Comparison of ENCODE assay signal across 8 cellular contexts in genomic region chr1:111948209-111949131, GRCh38. TPM values are rescaled to one million over a fixed set of nuclear protein-coding genes. Genes with fewer than 3 reads are reported as not detected.
DNase-seq lines count a peak whose midpoint lies in the region; ATAC-seq, FAIRE-seq and TF ChIP-seq lines count a peak whose summit lies in the region.

No MANE protein-coding gene starts in this region.

- H3K4me1 ChIP-seq in mucosa of descending colon (ENCODE audit: low read depth) = no peaks in the 10 kb centered on the region

- H3K36me3 ChIP-seq in bronchial epithelial cell (ENCODE audit: control insufficient read depth, insufficient read depth, low read length) = no peaks in the 10 kb centered on the region
- no peaks in the 10 kb centered on the region for H3K36me3 ChIP-seq in mucosa of descending colon (ENCODE audit: low read depth)

- intact Hi-C loops in mucosa of descending colon (cut with DNase I, micrococcal nuclease) = no loop called here

- H3K9me3 ChIP-seq in mucosa of descending colon = no peaks in the 10 kb centered on the region

- H3K27me3 ChIP-seq in bronchial epithelial cell (ENCODE audit: control insufficient read depth, insufficient read depth, low read length) = no peaks in the 10 kb centered on the region

- TF ChIP-seq CTCF in AG09309 (IDR thresholded peaks at IDR 0.05; ENCODE audit: control insufficient read depth, insufficient read depth, low read depth, low read length, missing control alignments) = no peak
- TF ChIP-seq CTCF in bronchial epithelial cell (IDR thresholded peaks at IDR 0.05; ENCODE audit: insufficient read depth, low read length, severe bottlenecking) = no peak
- no peak for TF ChIP-seq CTCF in mucosa of descending colon (IDR thresholded peaks at IDR 0.05)

- DNase-seq in AG09309 (ENCODE audit: low read depth) = peak; percentile 3
- peak; percentile 70 for DNase-seq in NCI-H1694 treated with DMSO at 0.1 percent for 48 hours (lab: John Stamatoyannopoulos, UW)
- DNase-seq in bronchial epithelial cell (ENCODE audit: low read depth) = peak; percentile 86
- DNase-seq in mucosa of descending colon = no peak
- no peak for DNase-seq in GM19238 (ENCODE audit: insufficient read length, low spot score)
- no peak for DNase-seq in NCI-H526 treated with DMSO at 0.1 percent for 48 hours (lab: John Stamatoyannopoulos, UW)

- FAIRE-seq in bronchial epithelial cell (lab: Jason Lieb, UNC) = no peak

- no peak overlapping the region for H3K4me3 ChIP-seq in AG09309 (ENCODE audit: control insufficient read depth, low read depth, low read length)
- H3K4me3 ChIP-seq in bronchial epithelial cell (ENCODE audit: low read depth, low read length) = no peak overlapping the region
- H3K4me3 ChIP-seq in mucosa of descending colon = no peak overlapping the region

- ATAC-seq in mucosa of descending colon (peak; percentile 65), HG02763 (IDR thresholded peaks at IDR 0.05; ENCODE audit: unreplicated experiment) (no peak), HG02852 (IDR thresholded peaks at IDR 0.05; ENCODE audit: unreplicated experiment) (no peak)

RNA-seq across cellular contexts. Expression of gene KCND3, which starts 41.0 kb away (rescaled TPM):
- total RNA-seq in bronchial epithelial cell (under 0.01 and 0.13 TPM in 2 replicates), mucosa of descending colon (10 to 100 TPM in 1 of 3 donors, 1 to 10 TPM in 2; 1.2 to 10.3 (median 5.5) TPM)

Comparison
In these comparisons a context has a peak if more than half of its experiments do, and no peak if none do; other contexts are left out.
1. DNase-seq: peak in AG09309 (single experiment), NCI-H1694 treated with DMSO at 0.1 percent for 48 hours (single experiment) and bronchial epithelial cell (single experiment); none in mucosa of descending colon (0 of 3), GM19238 (single experiment) and NCI-H526 treated with DMSO at 0.1 percent for 48 hours (single experiment).